Comparison of ENCODE assay signal across 1 cellular context in genomic region chrX:48802089-48802812, GRCh38.
A peak's percentile ranks its signal among the peaks of the same experiment; 100 is the strongest.
TF ChIP-seq lines count a peak whose summit lies in the region.

No MANE protein-coding gene starts in this region.

TF ChIP-seq in GM12878, 131 proteins besides CTCF, POLR2A, EP300 and RAD21:
- TF ChIP-seq CEBPB (IDR thresholded peaks at IDR 0.05; ENCODE audit: borderline replicate concordance in 1 of 2, low read depth in 2 of 2, low read length in 2 of 2) (no peak), MLLT1 (IDR thresholded peaks at IDR 0.05) (peak; percentile 74), SMARCA5 (IDR thresholded peaks at IDR 0.05) (no peak), POLR2AphosphoS5 (IDR thresholded peaks at IDR 0.05; ENCODE audit: low read length) (peak; percentile 59; the same call in 1 of the 2 replicates), MTA2 (IDR thresholded peaks at IDR 0.05; ENCODE audit: low read depth) (peak; percentile 15; the same call in 1 of the 2 replicates), NBN (IDR thresholded peaks at IDR 0.05) (peak; percentile 93), E2F8 (IDR thresholded peaks at IDR 0.05; ENCODE audit: low read depth, partially characterized antibody) (no peak), PKNOX1 (IDR thresholded peaks at IDR 0.05) (peak; percentile 28; the same call in 1 of the 2 replicates)
